ENCODE assay signal across 14 cellular contexts in the genomic region with DNA sequence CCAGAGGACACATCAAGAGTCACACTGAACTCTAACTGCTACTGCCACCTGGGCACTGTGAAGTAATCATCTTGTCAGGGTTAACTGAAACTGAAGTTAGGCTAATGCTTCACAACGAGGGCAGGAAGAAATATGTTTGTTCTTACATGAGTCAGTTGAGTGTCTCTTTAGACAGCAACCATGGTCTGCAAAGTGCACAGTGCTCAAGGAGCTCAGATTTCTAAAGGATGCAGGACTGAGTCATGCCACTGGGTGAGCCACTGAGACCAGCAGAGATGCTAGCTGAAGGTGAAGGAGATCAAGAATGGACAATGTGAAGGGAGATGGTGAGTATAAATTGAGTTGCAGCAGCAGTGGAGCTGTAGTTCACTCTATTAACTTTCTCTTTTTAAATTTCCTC.
DNase-seq lines count a peak whose midpoint lies in the region; ATAC-seq and TF ChIP-seq lines count a peak whose summit lies in the region.
"Had no signal": no experiment of that assay in that cellular context is flagged by ENCODE, and none has a peak within 500 bp of the region (broad histone marks: within the 10 kb centered on the region; RNA-seq: fewer than 3 reads in every experiment).

No MANE protein-coding gene starts in this region.

- H3K4me3 ChIP-seq in GM12865 (ENCODE audit: low read depth, low read length) (no peak overlapping the region), astrocyte of the spinal cord (ENCODE audit: low read depth, low read length) (no peak overlapping the region), mucosa of descending colon (no peak overlapping the region)
- H3K4me3 ChIP-seq: ascending aorta, skin epidermis had no signal

- H3K4me1 ChIP-seq in mucosa of descending colon (ENCODE audit: low read depth), result peaks cover 8% of the 10 kb centered on the region
- H3K4me1 ChIP-seq: ascending aorta had no signal

- intact Hi-C loops in mucosa of descending colon (cut with DNase I, micrococcal nuclease), result no loop called here
- intact Hi-C loops in activated T-helper 2 cell treated with anti-CD3 and anti-CD28 coated beads, Interferon-gamma antibody, Interleukin-2, Interleukin-4, amounts not matched to agents 10 μg/mL and 5 μg/mL and 100 μg/mL, durations not matched to agents 14 hours and 24 hours and 36 hours (cut with micrococcal nuclease), result no loop called here

- TF ChIP-seq CTCF in GM12865 (IDR thresholded peaks at IDR 0.05; ENCODE audit: insufficient read depth, low read depth, low read length, missing control alignments) (peak; percentile 10), astrocyte of the spinal cord (IDR thresholded peaks at IDR 0.05; ENCODE audit: low read depth, low read length) (peak; percentile 38), mucosa of descending colon (IDR thresholded peaks at IDR 0.05) (no peak)

- no peak overlapping the region for H3K27ac ChIP-seq in caudate nucleus (ENCODE audit: low read depth, low read length)
- H3K27ac ChIP-seq: ascending aorta, neutrophil, skin epidermis had no signal

- no peaks in the 10 kb centered on the region for H3K9me3 ChIP-seq in mucosa of descending colon
- H3K9me3 ChIP-seq: ascending aorta, neutrophil had no signal

- peaks cover 1% of the 10 kb centered on the region for H3K27me3 Mint-ChIP-seq in activated T-helper 2 cell treated with anti-CD3 and anti-CD28 coated beads, Interferon-gamma antibody, Interleukin-2, Interleukin-4, amounts not matched to agents 10 μg/mL and 5 μg/mL and 100 μg/mL, durations not matched to agents 14 hours and 24 hours and 36 hours (ENCODE audit: low read depth)
- H3K27me3 Mint-ChIP-seq: effector memory CD8-positive, alpha-beta T cell had no signal

- H3K4me1 Mint-ChIP-seq in activated T-helper 2 cell treated with anti-CD3 and anti-CD28 coated beads, Interferon-gamma antibody, Interleukin-2, Interleukin-4, amounts not matched to agents 10 μg/mL and 5 μg/mL and 100 μg/mL, durations not matched to agents 14 hours and 24 hours and 36 hours (ENCODE audit: low read depth), result no peaks in the 10 kb centered on the region

- H3K27ac Mint-ChIP-seq in activated T-helper 2 cell treated with anti-CD3 and anti-CD28 coated beads, Interferon-gamma antibody, Interleukin-2, Interleukin-4, amounts not matched to agents 10 μg/mL and 5 μg/mL and 100 μg/mL, durations not matched to agents 14 hours and 24 hours and 36 hours, result no peak overlapping the region
- H3K27ac Mint-ChIP-seq: effector memory CD8-positive, alpha-beta T cell had no signal

- in situ Hi-C loops in astrocyte of the spinal cord (cut with HindIII; ENCODE audit: low sequenced_read_pairs), result no loop called here

- no peaks in the 10 kb centered on the region for H3K36me3 Mint-ChIP-seq in activated T-helper 2 cell treated with anti-CD3 and anti-CD28 coated beads, Interferon-gamma antibody, Interleukin-2, Interleukin-4, amounts not matched to agents 10 μg/mL and 5 μg/mL and 100 μg/mL, durations not matched to agents 14 hours and 24 hours and 36 hours (ENCODE audit: low read depth)

- ATAC-seq in mucosa of descending colon (peak; percentile 13), HG03469 (IDR thresholded peaks at IDR 0.05; ENCODE audit: unreplicated experiment) (no peak)
- ATAC-seq: effector memory CD8-positive, alpha-beta T cell had no signal

- H3K36me3 ChIP-seq in mucosa of descending colon (ENCODE audit: low read depth), result no peaks in the 10 kb centered on the region
- H3K36me3 ChIP-seq: ascending aorta, neutrophil had no signal

- H3K4me3 Mint-ChIP-seq in activated T-helper 2 cell treated with anti-CD3 and anti-CD28 coated beads, Interferon-gamma antibody, Interleukin-2, Interleukin-4, amounts not matched to agents 10 μg/mL and 5 μg/mL and 100 μg/mL, durations not matched to agents 14 hours and 24 hours and 36 hours (ENCODE audit: low read depth), result no peak overlapping the region
- H3K4me3 Mint-ChIP-seq: effector memory CD8-positive, alpha-beta T cell had no signal

- DNase-seq in GM12865 (ENCODE audit: low read depth) (no peak), HK-2 (ENCODE audit: unreplicated experiment) (peak; percentile 21), astrocyte of the spinal cord (ENCODE audit: low read depth, low spot score) (peak; percentile 35), mucosa of descending colon (no peak), NCI-H1417 treated with DMSO at 0.1 percent for 48 hours (lab: John Stamatoyannopoulos, UW) (no peak), caudate nucleus (lab: John Stamatoyannopoulos, UW) (no peak)
- DNase-seq in activated T-helper 2 cell treated with anti-CD3 and anti-CD28 coated beads, Interferon-gamma antibody, Interleukin-2, Interleukin-4, amounts not matched to agents 10 μg/mL and 5 μg/mL and 100 μg/mL, durations not matched to agents 14 hours and 24 hours and 36 hours (ENCODE audit: low spot score), result no peak
- DNase-seq: activated T-cell treated with anti-CD3 and anti-CD28 coated beads, Interleukin-2, amount 50 U/mL, for 1 hour; effector memory CD8-positive, alpha-beta T cell; NCI-H2081 had no signal

- no peaks in the 10 kb centered on the region for H3K9me3 Mint-ChIP-seq in activated T-helper 2 cell treated with anti-CD3 and anti-CD28 coated beads, Interferon-gamma antibody, Interleukin-2, Interleukin-4, amounts not matched to agents 10 μg/mL and 5 μg/mL and 100 μg/mL, durations not matched to agents 14 hours and 24 hours and 36 hours

Comparison
In these comparisons a context has a peak if more than half of its experiments do, and no peak if none do; other contexts are left out.
1. DNase-seq: peak in HK-2 (single experiment) and astrocyte of the spinal cord (single experiment); none in GM12865 (single experiment), mucosa of descending colon (0 of 3), NCI-H1417 treated with DMSO at 0.1 percent for 48 hours (single experiment), activated T-helper 2 cell treated with anti-CD3 and anti-CD28 coated beads, Interferon-gamma antibody, Interleukin-2, Interleukin-4, amounts not matched to agents 10 μg/mL and 5 μg/mL and 100 μg/mL, durations not matched to agents 14 hours and 24 hours and 36 hours (single experiment) and caudate nucleus (0 of 61).